In genomic region chr14:24053548-24054323, GRCh38 we compare ENCODE assay signal across 16 cellular contexts. TPM values are rescaled to one million over a fixed set of nuclear protein-coding genes. Genes with fewer than 3 reads are reported as not detected.
A peak's percentile ranks its signal among the peaks of the same experiment; 100 is the strongest.
DNase-seq lines count a peak whose midpoint lies in the region; ATAC-seq, FAIRE-seq and TF ChIP-seq lines count a peak whose summit lies in the region.
"Had no signal": no experiment of that assay in that cellular context is flagged by ENCODE, and none has a peak within 500 bp of the region (broad histone marks: within the 10 kb centered on the region; RNA-seq: fewer than 3 reads in every experiment).

No MANE protein-coding gene starts in this region.

- no peak overlapping the region for H3K27ac ChIP-seq in CD4-positive, CD25-positive, alpha-beta regulatory T cell (ENCODE audit: insufficient read depth, low read length, poor library complexity, severe bottlenecking)
- no peak overlapping the region for H3K27ac ChIP-seq in astrocyte (ENCODE audit: low read depth, low read length)
- H3K27ac ChIP-seq: SJCRH30 had no signal

- no peaks in the 10 kb centered on the region for H3K36me3 Mint-ChIP-seq in CD4-positive, CD25-positive, alpha-beta regulatory T cell
- H3K36me3 Mint-ChIP-seq in astrocyte (ENCODE audit: low read depth, unreplicated experiment) (no peaks in the 10 kb centered on the region), HFFc6 (ENCODE audit: low read depth) (no peaks in the 10 kb centered on the region)
- no peaks in the 10 kb centered on the region for H3K36me3 Mint-ChIP-seq in natural killer cell treated with Interleukin-12 subunit alpha and Interleukin-12 subunit beta and Interleukin-15 and Interleukin-18, amount 100 ng/mL, for 72 hours

- H3K4me2 ChIP-seq in astrocyte (ENCODE audit: low read length): no peak overlapping the region

- no peak overlapping the region for H2AFZ ChIP-seq in astrocyte (ENCODE audit: low read depth, low read length)

- TF ChIP-seq CTCF in astrocyte (IDR thresholded peaks at IDR 0.05; ENCODE audit: insufficient read depth, low read depth, low read length) (no peak), HFFc6 (IDR thresholded peaks at IDR 0.05) (no peak)

- H3K36me3 ChIP-seq in CD4-positive, CD25-positive, alpha-beta regulatory T cell (ENCODE audit: control insufficient read depth, insufficient read depth, low read length): no peaks in the 10 kb centered on the region
- no peaks in the 10 kb centered on the region for H3K36me3 ChIP-seq in astrocyte (ENCODE audit: insufficient read depth, low read length)
- H3K36me3 ChIP-seq: SJCRH30 had no signal

- peaks cover 0 to 2% (median 0%) of the 10 kb centered on the region in 7 donors for H3K9me3 Mint-ChIP-seq in CD4-positive, CD25-positive, alpha-beta regulatory T cell
- H3K9me3 Mint-ChIP-seq in astrocyte (ENCODE audit: unreplicated experiment) (no peaks in the 10 kb centered on the region), HFFc6 (no peaks in the 10 kb centered on the region)
- no peaks in the 10 kb centered on the region for H3K9me3 Mint-ChIP-seq in natural killer cell treated with Interleukin-12 subunit alpha and Interleukin-12 subunit beta and Interleukin-15 and Interleukin-18, amount 100 ng/mL, for 72 hours

- no peak overlapping the region for H3K4me3 ChIP-seq in CD4-positive, CD25-positive, alpha-beta regulatory T cell (ENCODE audit: low read depth, low read length)
- no peak overlapping the region for H3K4me3 ChIP-seq in astrocyte (ENCODE audit: insufficient read depth, low read depth, low read length)
- H3K4me3 ChIP-seq: SJCRH30 had no signal

- H3K9ac ChIP-seq in astrocyte (ENCODE audit: low read length): no peak overlapping the region

- no peak for TF ChIP-seq POLR2A in GM12892 (IDR thresholded peaks at IDR 0.05; ENCODE audit: low read depth, low read length)

- no peak for ATAC-seq in CD4-positive, CD25-positive, alpha-beta regulatory T cell (ENCODE audit: low read depth in 2 of 2)
- no peak for ATAC-seq in natural killer cell treated with Interleukin-12 subunit alpha and Interleukin-12 subunit beta and Interleukin-15 and Interleukin-18, amount 100 ng/mL, for 72 hours
- ATAC-seq in HG03108 (IDR thresholded peaks at IDR 0.05; ENCODE audit: unreplicated experiment): no peak

- H3K9me3 ChIP-seq in CD4-positive, CD25-positive, alpha-beta regulatory T cell (ENCODE audit: control insufficient read depth in 2 of 2, low read length in 2 of 2): no peaks in the 10 kb centered on the region
- no peaks in the 10 kb centered on the region for H3K9me3 ChIP-seq in astrocyte (ENCODE audit: insufficient read depth, low read depth, low read length)
- H3K9me3 ChIP-seq: SJCRH30 had no signal

- H3K79me2 ChIP-seq in astrocyte (ENCODE audit: insufficient read depth, low read length): no peaks in the 10 kb centered on the region

- H3K4me1 ChIP-seq in CD4-positive, CD25-positive, alpha-beta regulatory T cell (ENCODE audit: control insufficient read depth, insufficient read depth, low read length, poor library complexity, severe bottlenecking): peaks cover 14% of the 10 kb centered on the region
- H3K4me1 ChIP-seq in astrocyte (ENCODE audit: insufficient read depth, low read length): no peaks in the 10 kb centered on the region
- H3K4me1 ChIP-seq: SJCRH30 had no signal

- peaks cover 5% of the 10 kb centered on the region for H3K27me3 ChIP-seq in CD4-positive, CD25-positive, alpha-beta regulatory T cell (ENCODE audit: control insufficient read depth, insufficient read depth, low read length)
- H3K27me3 ChIP-seq in astrocyte (ENCODE audit: insufficient read depth, low read length): peaks cover 17% of the 10 kb centered on the region
- H3K27me3 ChIP-seq: SJCRH30 had no signal

- peak overlapping the region; percentile 83 to 90 (median 86) for H3K4me3 Mint-ChIP-seq in CD4-positive, CD25-positive, alpha-beta regulatory T cell
- H3K4me3 Mint-ChIP-seq in astrocyte (ENCODE audit: unreplicated experiment) (peak overlapping the region; percentile 83), HFFc6 (no peak overlapping the region)
- peak overlapping the region; percentile 89 for H3K4me3 Mint-ChIP-seq in natural killer cell treated with Interleukin-12 subunit alpha and Interleukin-12 subunit beta and Interleukin-15 and Interleukin-18, amount 100 ng/mL, for 72 hours

- peaks cover 50% of the 10 kb centered on the region for H3K27me3 Mint-ChIP-seq in CD4-positive, CD25-positive, alpha-beta regulatory T cell
- H3K27me3 Mint-ChIP-seq in astrocyte (ENCODE audit: low read depth, unreplicated experiment) (peaks cover 70% of the 10 kb centered on the region), HFFc6 (ENCODE audit: insufficient read depth) (peaks cover 43% of the 10 kb centered on the region)
- no peaks in the 10 kb centered on the region for H3K27me3 Mint-ChIP-seq in natural killer cell treated with Interleukin-12 subunit alpha and Interleukin-12 subunit beta and Interleukin-15 and Interleukin-18, amount 100 ng/mL, for 72 hours

- H4K20me1 ChIP-seq in astrocyte (ENCODE audit: insufficient read depth, low read length): peaks cover 4% of the 10 kb centered on the region

- DNase-seq in CD4-positive, CD25-positive, alpha-beta regulatory T cell: no peak
- DNase-seq in GM12892 (ENCODE audit: insufficient read length) (peak; percentile 10), astrocyte (ENCODE audit: low read depth) (no peak), GDM1 (lab: John Stamatoyannopoulos, UW) (no peak), HFFc6 (no peak)
- DNase-seq in natural killer cell treated with Interleukin-12 subunit alpha and Interleukin-12 subunit beta and Interleukin-15 and Interleukin-18, amount 100 ng/mL, for 72 hours (ENCODE audit: low spot score): no peak
- DNase-seq in stimulated activated CD4-positive, alpha-beta T cell treated with anti-CD3 and anti-CD28 coated beads, Interleukin-4, amount 100 ng/mL, for 1 hour: no peak
- DNase-seq: EL, NCI-H2107, SJCRH30 had no signal

- peaks cover 0 to 21% (median 11%) of the 10 kb centered on the region in 4 donors for H3K4me1 Mint-ChIP-seq in CD4-positive, CD25-positive, alpha-beta regulatory T cell
- H3K4me1 Mint-ChIP-seq in astrocyte (ENCODE audit: low read depth, unreplicated experiment) (peaks cover 2% of the 10 kb centered on the region), HFFc6 (ENCODE audit: low read depth) (peaks cover 12% of the 10 kb centered on the region)
- H3K4me1 Mint-ChIP-seq in natural killer cell treated with Interleukin-12 subunit alpha and Interleukin-12 subunit beta and Interleukin-15 and Interleukin-18, amount 100 ng/mL, for 72 hours (ENCODE audit: low read depth in 2 of 2): peaks cover 16 to 28% of the 10 kb centered on the region in 2 donors

- FAIRE-seq in GM12892 (lab: Jason Lieb, UNC) (no peak), astrocyte (lab: Jason Lieb, UNC) (no peak)
- FAIRE-seq: endothelial cell of umbilical vein had no signal

- no peak overlapping the region for H3K27ac Mint-ChIP-seq in CD4-positive, CD25-positive, alpha-beta regulatory T cell
- no peak overlapping the region for H3K27ac Mint-ChIP-seq in astrocyte (ENCODE audit: unreplicated experiment)
- peak overlapping the region; percentile 38 to 52 for H3K27ac Mint-ChIP-seq in natural killer cell treated with Interleukin-12 subunit alpha and Interleukin-12 subunit beta and Interleukin-15 and Interleukin-18, amount 100 ng/mL, for 72 hours
- no peak overlapping the region for H3K27ac Mint-ChIP-seq in HFFc6

RNA-seq across cellular contexts. Expression of gene CARMIL3, which starts 1.9 kb away (rescaled TPM):
- 0.52 TPM for total RNA-seq in CD4-positive, CD25-positive, alpha-beta regulatory T cell
- not detected for polyA plus RNA-seq in CD4-positive, CD25-positive, alpha-beta regulatory T cell
- 0.95 TPM for polyA plus RNA-seq in GM12892 (2012; ENCODE audit: missing spikeins)
- 0.34 and 0.38 TPM in 2 replicates for total RNA-seq in astrocyte
- under 1 TPM; 0.10 to 0.50 TPM for total RNA-seq in natural killer cell treated with Interleukin-12 subunit alpha and Interleukin-12 subunit beta and Interleukin-15 and Interleukin-18, amount 100 ng/mL, for 72 hours
- not detected for total RNA-seq in HFFc6 (2021; fragmentation: NEBNext Ultra II Directional; extraction: Animal tissue kit (Norgen Biotek cat#: 25700))
- total RNA-seq: endothelial cell of umbilical vein, MCF 10A had no signal

RNA-seq across cellular contexts. Expression of gene CPNE6, which starts 17.6 kb away (rescaled TPM):
- not detected for total RNA-seq in CD4-positive, CD25-positive, alpha-beta regulatory T cell
- polyA plus RNA-seq in CD4-positive, CD25-positive, alpha-beta regulatory T cell: not detected
- not detected for polyA plus RNA-seq in GM12892 (2012; ENCODE audit: missing spikeins)
- not detected in 2 replicates for total RNA-seq in astrocyte
- total RNA-seq in natural killer cell treated with Interleukin-12 subunit alpha and Interleukin-12 subunit beta and Interleukin-15 and Interleukin-18, amount 100 ng/mL, for 72 hours: not detected
- not detected for total RNA-seq in HFFc6 (2021; fragmentation: NEBNext Ultra II Directional; extraction: Animal tissue kit (Norgen Biotek cat#: 25700))
- total RNA-seq: endothelial cell of umbilical vein, H4, kidney epithelial cell, MCF 10A, SJCRH30 had no signal
- polyA plus RNA-seq: BJ, endothelial cell of umbilical vein had no signal

RNA-seq across cellular contexts. Expression of gene PCK2, which starts 40.4 kb away (rescaled TPM):
- total RNA-seq in CD4-positive, CD25-positive, alpha-beta regulatory T cell: 21.0 TPM
- polyA plus RNA-seq in CD4-positive, CD25-positive, alpha-beta regulatory T cell: 10 to 100 TPM; 26.3 to 32.2 (median 27.8) TPM
- 33.9 TPM for polyA plus RNA-seq in GM12892 (2012; ENCODE audit: missing spikeins)
- total RNA-seq in astrocyte: 73.8 and 101 TPM in 2 replicates
- total RNA-seq in natural killer cell treated with Interleukin-12 subunit alpha and Interleukin-12 subunit beta and Interleukin-15 and Interleukin-18, amount 100 ng/mL, for 72 hours: 10 to 100 TPM; 30.4 to 68.3 TPM
- 10 to 100 TPM; 19.9 to 27.6 (median 24.0) TPM for total RNA-seq in HFFc6 (2021; fragmentation: NEBNext Ultra II Directional; extraction: Animal tissue kit (Norgen Biotek cat#: 25700))

Comparison
In these comparisons a context has a peak if more than half of its experiments do, and no peak if none do; other contexts are left out.
1. H3K27ac Mint-ChIP-seq: peak in natural killer cell treated with Interleukin-12 subunit alpha and Interleukin-12 subunit beta and Interleukin-15 and Interleukin-18, amount 100 ng/mL, for 72 hours (2 of 2); none in CD4-positive, CD25-positive, alpha-beta regulatory T cell (0 of 3), astrocyte (single experiment) and HFFc6 (single experiment).